Comparison of ENCODE assay signal across 1 cellular context in genomic region chr7:151071032-151071866, GRCh38.
TF ChIP-seq lines count a peak whose summit lies in the region.

No MANE protein-coding gene starts in this region.

TF ChIP-seq in K562, 482 proteins besides CTCF, POLR2A, EP300 and RAD21:
- TF ChIP-seq TAF9B (IDR thresholded peaks at IDR 0.05; ENCODE audit: partially characterized antibody) (no peak), MCM2 (IDR thresholded peaks at IDR 0.05; ENCODE audit: low read depth) (no peak), POLR2G (IDR thresholded peaks at IDR 0.05; ENCODE audit: low read depth, low read length) (peak; percentile 64), RBFOX2 (IDR thresholded peaks at IDR 0.05; ENCODE audit: low read depth, low read length) (peak; percentile 60), RBM22 (IDR thresholded peaks at IDR 0.05; ENCODE audit: low read depth, low read length, poor library complexity, severe bottlenecking) (peak; percentile 35), NR2F6 (CRISPR knock-in tag; IDR thresholded peaks at IDR 0.05) (no peak), TEAD1 (CRISPR knock-in tag; IDR thresholded peaks at IDR 0.05) (no peak), ZNF12 (CRISPR knock-in tag; IDR thresholded peaks at IDR 0.05) (no peak), NCOA6 (IDR thresholded peaks at IDR 0.05) (no peak)
- TF ChIP-seq, protein P1, sequence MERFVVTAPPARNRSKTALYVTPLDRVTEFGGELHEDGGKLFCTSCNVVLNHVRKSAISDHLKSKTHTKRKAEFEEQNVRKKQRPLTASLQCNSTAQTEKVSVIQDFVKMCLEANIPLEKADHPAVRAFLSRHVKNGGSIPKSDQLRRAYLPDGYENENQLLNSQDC (CRISPR knock-in tag; IDR thresholded peaks at IDR 0.05), result no peak
- TF ChIP-seq, protein P2, sequence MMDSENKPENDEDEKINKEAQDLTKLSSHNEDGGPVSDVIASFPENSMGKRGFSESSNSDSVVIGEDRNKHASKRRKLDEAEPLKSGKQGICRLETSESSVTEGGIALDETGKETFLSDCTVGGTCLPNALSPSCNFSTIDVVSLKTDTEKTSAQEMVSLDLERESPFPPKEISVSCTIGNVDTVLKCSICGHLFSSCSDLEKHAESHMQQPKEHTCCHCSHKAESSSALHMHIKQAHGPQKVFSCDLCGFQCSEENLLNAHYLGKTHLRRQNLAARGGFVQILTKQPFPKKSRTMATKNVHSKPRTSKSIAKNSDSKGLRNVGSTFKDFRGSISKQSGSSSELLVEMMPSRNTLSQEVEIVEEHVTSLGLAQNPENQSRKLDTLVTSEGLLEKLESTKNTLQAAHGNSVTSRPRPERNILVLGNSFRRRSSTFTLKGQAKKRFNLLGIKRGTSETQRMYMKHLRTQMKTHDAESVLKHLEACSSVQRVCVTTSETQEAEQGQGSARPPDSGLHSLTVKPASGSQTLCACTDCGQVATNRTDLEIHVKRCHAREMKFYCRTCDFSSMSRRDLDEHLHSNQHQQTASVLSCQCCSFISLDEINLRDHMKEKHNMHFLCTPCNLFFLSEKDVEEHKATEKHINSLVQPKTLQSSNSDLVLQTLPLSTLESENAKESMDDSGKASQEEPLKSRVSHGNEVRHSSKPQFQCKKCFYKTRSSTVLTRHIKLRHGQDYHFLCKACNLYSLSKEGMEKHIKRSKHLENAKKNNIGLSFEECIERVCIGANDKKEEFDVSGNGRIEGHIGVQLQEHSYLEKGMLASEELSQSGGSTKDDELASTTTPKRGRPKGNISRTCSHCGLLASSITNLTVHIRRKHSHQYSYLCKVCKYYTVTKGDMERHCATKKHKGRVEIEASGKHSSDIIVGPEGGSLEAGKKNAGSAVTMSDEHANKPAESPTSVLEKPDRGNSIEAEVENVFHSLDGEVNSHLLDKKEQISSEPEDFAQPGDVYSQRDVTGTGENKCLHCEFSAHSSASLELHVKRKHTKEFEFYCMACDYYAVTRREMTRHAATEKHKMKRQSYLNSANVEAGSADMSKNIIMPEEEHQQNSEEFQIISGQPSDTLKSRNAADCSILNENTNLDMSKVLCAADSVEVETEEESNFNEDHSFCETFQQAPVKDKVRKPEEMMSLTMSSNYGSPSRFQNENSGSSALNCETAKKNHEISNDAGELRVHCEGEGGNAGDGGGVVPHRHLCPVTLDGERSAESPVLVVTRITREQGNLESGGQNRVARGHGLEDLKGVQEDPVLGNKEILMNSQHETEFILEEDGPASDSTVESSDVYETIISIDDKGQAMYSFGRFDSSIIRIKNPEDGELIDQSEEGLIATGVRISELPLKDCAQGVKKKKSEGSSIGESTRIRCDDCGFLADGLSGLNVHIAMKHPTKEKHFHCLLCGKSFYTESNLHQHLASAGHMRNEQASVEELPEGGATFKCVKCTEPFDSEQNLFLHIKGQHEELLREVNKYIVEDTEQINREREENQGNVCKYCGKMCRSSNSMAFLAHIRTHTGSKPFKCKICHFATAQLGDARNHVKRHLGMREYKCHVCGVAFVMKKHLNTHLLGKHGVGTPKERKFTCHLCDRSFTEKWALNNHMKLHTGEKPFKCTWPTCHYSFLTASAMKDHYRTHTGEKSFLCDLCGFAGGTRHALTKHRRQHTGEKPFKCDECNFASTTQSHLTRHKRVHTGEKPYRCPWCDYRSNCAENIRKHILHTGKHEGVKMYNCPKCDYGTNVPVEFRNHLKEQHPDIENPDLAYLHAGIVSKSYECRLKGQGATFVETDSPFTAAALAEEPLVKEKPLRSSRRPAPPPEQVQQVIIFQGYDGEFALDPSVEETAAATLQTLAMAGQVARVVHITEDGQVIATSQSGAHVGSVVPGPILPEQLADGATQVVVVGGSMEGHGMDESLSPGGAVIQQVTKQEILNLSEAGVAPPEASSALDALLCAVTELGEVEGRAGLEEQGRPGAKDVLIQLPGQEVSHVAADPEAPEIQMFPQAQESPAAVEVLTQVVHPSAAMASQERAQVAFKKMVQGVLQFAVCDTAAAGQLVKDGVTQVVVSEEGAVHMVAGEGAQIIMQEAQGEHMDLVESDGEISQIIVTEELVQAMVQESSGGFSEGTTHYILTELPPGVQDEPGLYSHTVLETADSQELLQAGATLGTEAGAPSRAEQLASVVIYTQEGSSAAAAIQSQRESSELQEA (IDR thresholded peaks at IDR 0.05; ENCODE audit: low read depth), result no peak
